17 cellular contexts compared by ENCODE assay signal in the genomic region with DNA sequence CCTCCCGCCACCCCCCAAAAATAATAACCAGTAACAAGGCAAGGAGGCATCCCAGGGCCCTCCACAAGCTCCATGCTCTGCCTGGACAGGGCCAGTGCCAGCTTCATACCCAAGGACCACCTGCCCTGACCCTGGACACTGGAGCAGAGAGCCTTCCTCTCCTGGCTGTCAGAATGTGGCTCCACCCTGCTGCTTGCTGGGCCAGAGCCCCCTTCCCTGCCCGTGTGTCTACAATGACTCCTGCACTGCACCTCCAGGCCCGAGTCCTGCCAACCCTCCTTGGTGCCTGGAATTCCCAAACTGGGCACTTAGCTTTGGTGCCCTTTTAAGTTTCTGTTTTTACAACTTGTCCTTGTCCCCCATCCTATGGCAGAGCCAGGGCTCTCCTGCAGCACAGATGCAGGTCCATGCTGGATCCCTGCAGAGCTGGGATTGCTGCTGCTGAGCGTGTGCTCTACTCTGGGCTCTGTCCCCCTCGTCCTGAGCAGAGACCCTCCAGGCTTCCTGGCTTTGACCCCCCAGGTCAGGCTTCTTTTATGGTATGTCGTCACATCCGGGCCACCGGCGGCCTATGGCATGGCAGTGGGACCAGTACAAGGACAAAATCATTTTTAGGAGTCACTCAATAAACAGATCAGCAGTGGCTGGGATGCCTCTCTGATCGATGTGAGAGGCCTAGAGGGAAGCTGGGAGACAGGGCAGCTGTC.
"Had no signal": no experiment of that assay in that cellular context is flagged by ENCODE, and none has a peak within 500 bp of the region (broad histone marks: within the 10 kb centered on the region; RNA-seq: fewer than 3 reads in every experiment).

No MANE protein-coding gene starts in this region.

- H3K4me1 ChIP-seq: thyroid gland, uterus had no signal

- H3K27me3 ChIP-seq: neural progenitor cell, ovary, thyroid gland, uterus had no signal

- DNase-seq: activated CD4-positive, alpha-beta T cell treated with anti-CD3 and anti-CD28 coated beads, Interleukin-2, amount 50 U/mL, for 1 hour; activated gamma-delta T cell treated with Interleukin-2 at 50 U/mL for 16 hours; activated naive CD8-positive, alpha-beta T cell treated with anti-CD3 and anti-CD28 coated beads, Interleukin-2, amount 10 ng/mL, durations not matched to agents 7 days and 5 days; activated T-cell treated with anti-CD3 and anti-CD28 coated beads, Interleukin-2, amount 50 U/mL, for 4 hours; esophagus squamous epithelium; hypothalamus; midbrain; ovary; thyroid gland had no signal

- H3K4me3 Mint-ChIP-seq: activated naive CD8-positive, alpha-beta T cell treated with anti-CD3 and anti-CD28 coated beads, Interleukin-2, amount 10 ng/mL, durations not matched to agents 7 days and 5 days; activated T-cell treated with anti-CD3 and anti-CD28 coated beads, Interleukin-2, amount 50 U/mL, for 4 hours; brain; central memory CD8-positive, alpha-beta T cell; stimulated activated effector memory CD8-positive, alpha-beta T cell treated with anti-CD3 and anti-CD28 coated beads, Interleukin-12 subunit alpha, Interleukin-12 subunit beta, amount 100 ng/mL, for 72 hours had no signal

- H3K27ac ChIP-seq: coronary artery, esophagus squamous epithelium, neural progenitor cell, ovary, thyroid gland, uterus had no signal

- H3K4me3 ChIP-seq: coronary artery, esophagus squamous epithelium, lung, neural progenitor cell, ovary, thyroid gland, uterus had no signal

- H3K36me3 ChIP-seq: esophagus squamous epithelium, neural progenitor cell, ovary, thyroid gland, uterus had no signal

- H3K9me3 Mint-ChIP-seq: activated naive CD8-positive, alpha-beta T cell treated with anti-CD3 and anti-CD28 coated beads, Interleukin-2, amount 10 ng/mL, durations not matched to agents 7 days and 5 days; activated T-cell treated with anti-CD3 and anti-CD28 coated beads, Interleukin-2, amount 50 U/mL, for 4 hours; brain; central memory CD8-positive, alpha-beta T cell; neural progenitor cell; stimulated activated effector memory CD8-positive, alpha-beta T cell treated with anti-CD3 and anti-CD28 coated beads, Interleukin-12 subunit alpha, Interleukin-12 subunit beta, amount 100 ng/mL, for 72 hours had no signal

- H3K9me3 ChIP-seq: esophagus squamous epithelium, ovary, thyroid gland, uterus had no signal

- H3K27me3 Mint-ChIP-seq: activated naive CD8-positive, alpha-beta T cell treated with anti-CD3 and anti-CD28 coated beads, Interleukin-2, amount 10 ng/mL, durations not matched to agents 7 days and 5 days had no signal

- H3K4me1 Mint-ChIP-seq: activated naive CD8-positive, alpha-beta T cell treated with anti-CD3 and anti-CD28 coated beads, Interleukin-2, amount 10 ng/mL, durations not matched to agents 7 days and 5 days; brain; central memory CD8-positive, alpha-beta T cell; stimulated activated effector memory CD8-positive, alpha-beta T cell treated with anti-CD3 and anti-CD28 coated beads, Interleukin-12 subunit alpha, Interleukin-12 subunit beta, amount 100 ng/mL, for 72 hours had no signal

- H3K27ac Mint-ChIP-seq: activated naive CD8-positive, alpha-beta T cell treated with anti-CD3 and anti-CD28 coated beads, Interleukin-2, amount 10 ng/mL, durations not matched to agents 7 days and 5 days; neural progenitor cell; stimulated activated effector memory CD8-positive, alpha-beta T cell treated with anti-CD3 and anti-CD28 coated beads, Interleukin-12 subunit alpha, Interleukin-12 subunit beta, amount 100 ng/mL, for 72 hours had no signal

- H3K36me3 Mint-ChIP-seq: activated naive CD8-positive, alpha-beta T cell treated with anti-CD3 and anti-CD28 coated beads, Interleukin-2, amount 10 ng/mL, durations not matched to agents 7 days and 5 days; neural progenitor cell; stimulated activated effector memory CD8-positive, alpha-beta T cell treated with anti-CD3 and anti-CD28 coated beads, Interleukin-12 subunit alpha, Interleukin-12 subunit beta, amount 100 ng/mL, for 72 hours had no signal

- ATAC-seq: activated CD4-positive, CD25-positive, alpha-beta regulatory T cell treated with anti-CD3 and anti-CD28 coated beads, Interleukin-2, amount 50 U/mL, for 24 hours; activated T-cell treated with anti-CD3 and anti-CD28 coated beads, Interleukin-2, amount 50 U/mL, for 4 hours; stimulated activated effector memory CD8-positive, alpha-beta T cell treated with anti-CD3 and anti-CD28 coated beads, Interleukin-12 subunit alpha, Interleukin-12 subunit beta, amount 100 ng/mL, for 72 hours had no signal
